In the genomic region with DNA sequence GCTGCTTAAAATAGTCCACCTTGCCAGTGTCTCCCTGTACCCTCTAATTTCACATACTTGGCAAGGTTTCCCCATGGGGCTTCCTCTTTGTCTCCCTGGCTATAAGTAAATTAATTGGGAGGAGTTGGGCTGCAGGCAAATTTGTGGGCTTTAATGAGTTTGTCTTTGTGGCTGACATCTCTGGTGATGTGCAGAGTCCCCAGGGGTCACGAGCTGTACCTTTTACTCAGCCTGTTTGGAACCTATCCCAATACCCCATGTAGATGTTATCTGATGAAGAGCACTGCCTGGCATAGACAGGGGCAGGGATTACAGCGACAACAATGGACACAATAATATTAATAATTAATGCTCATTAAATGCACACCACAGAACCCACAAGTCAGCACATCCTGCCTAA, we compare ENCODE assay signal across 16 cellular contexts.
"Had no signal": no experiment of that assay in that cellular context is flagged by ENCODE, and none has a peak within 500 bp of the region (broad histone marks: within the 10 kb centered on the region; RNA-seq: fewer than 3 reads in every experiment).

No MANE protein-coding gene starts in this region.

- DNase-seq: activated CD4-positive, alpha-beta memory T cell treated with anti-CD3 and anti-CD28 coated beads, Interleukin-2, amount 10 ng/mL, durations not matched to agents 7 days and 5 days; activated CD4-positive, alpha-beta T cell treated with anti-CD3 and anti-CD28 coated beads for 36 hours; activated effector memory CD4-positive, alpha-beta T cell treated with Interleukin-2 at 50 U/mL for 16 hours; activated naive CD4-positive, alpha-beta T cell treated with anti-CD3 and anti-CD28 coated beads, Interleukin-2, amount 50 U/mL, for 16 hours; activated T-cell treated with anti-CD3 and anti-CD28 coated beads, Interleukin-2, amount 50 U/mL, for 24 hours; dorsolateral prefrontal cortex; erythroblast; gastrocnemius medialis; heart right ventricle; left colon; lower lobe of right lung; right lobe of liver; stimulated activated CD4-positive, alpha-beta T cell treated with anti-CD3 and anti-CD28 coated beads, Interleukin-4, amount 100 ng/mL, for 4 hours; stimulated activated CD8-positive, alpha-beta memory T cell treated with anti-CD3 and anti-CD28 coated beads, Interleukin-4, amount 100 ng/mL, for 48 hours; stimulated activated naive CD4-positive, alpha-beta T cell treated with Interleukin-2 at 50 U/mL for 16 hours; transverse colon had no signal

- ATAC-seq: activated CD4-positive, alpha-beta T cell treated with anti-CD3 and anti-CD28 coated beads for 36 hours; gastrocnemius medialis; heart right ventricle; left colon; lower lobe of right lung; right lobe of liver had no signal
